ENCODE assay signal across 10 cellular contexts in the genomic region with DNA sequence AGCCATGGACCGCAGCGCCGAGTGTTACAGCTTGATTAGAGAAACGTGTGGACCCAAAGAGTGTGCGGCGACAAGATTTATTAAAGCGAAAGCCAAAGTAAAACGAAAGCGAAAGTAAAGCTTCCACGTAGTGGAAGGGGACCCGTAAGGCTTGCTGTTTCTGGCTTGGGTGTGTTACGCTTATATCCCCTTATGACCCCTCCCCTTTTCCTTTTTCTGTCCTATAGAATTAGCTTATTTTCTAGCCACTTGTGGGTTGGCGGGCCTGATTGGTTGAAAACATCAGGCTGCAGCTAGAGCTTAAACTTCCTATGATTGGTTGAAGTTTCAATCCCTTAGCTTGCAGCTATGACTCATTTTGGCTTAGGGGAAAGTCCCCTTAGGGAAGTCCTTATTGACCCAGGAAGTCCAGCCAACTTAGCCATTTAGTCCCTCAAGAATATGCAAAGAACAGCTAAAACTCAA.
DNase-seq lines count a peak whose midpoint lies in the region; ATAC-seq and TF ChIP-seq lines count a peak whose summit lies in the region.
"Had no signal": no experiment of that assay in that cellular context is flagged by ENCODE, and none has a peak within 500 bp of the region (broad histone marks: within the 10 kb centered on the region; RNA-seq: fewer than 3 reads in every experiment).

No MANE protein-coding gene starts in this region.

- H4K8ac ChIP-seq in trophoblast cell (ENCODE audit: low read depth, low read length): no peak overlapping the region

- H3K79me2 ChIP-seq in trophoblast cell (ENCODE audit: control insufficient read depth, insufficient read depth, low read length, poor library complexity): no peaks in the 10 kb centered on the region

- POLR2A ChIA-PET in WTC11 (lab: Charles Lee): no interaction called here

- no peak overlapping the region for H2AFZ ChIP-seq in trophoblast cell (ENCODE audit: insufficient read depth, low read length, poor library complexity)

- no peak overlapping the region for H2BK120ac ChIP-seq in trophoblast cell (ENCODE audit: insufficient read depth, low read length, poor library complexity)

- H3K4me3 ChIP-seq in trophoblast cell (ENCODE audit: low read depth, low read length): no peak overlapping the region

- no peak overlapping the region for H3K9ac ChIP-seq in trophoblast cell (ENCODE audit: low read length)

- no peak for TF ChIP-seq CTCF in WTC11 (IDR thresholded peaks at IDR 0.05)

- no peak overlapping the region for H2AK5ac ChIP-seq in trophoblast cell (ENCODE audit: low read length)

- H3K23ac ChIP-seq in trophoblast cell (ENCODE audit: low read length): no peak overlapping the region

- no peak overlapping the region for H3K4me2 ChIP-seq in trophoblast cell (ENCODE audit: low read length)

- no peak overlapping the region for H4K91ac ChIP-seq in trophoblast cell (ENCODE audit: low read depth, low read length)

- H2BK5ac ChIP-seq in trophoblast cell (ENCODE audit: low read depth, low read length, poor library complexity): no peak overlapping the region

- H3K27me3 ChIP-seq in trophoblast cell (ENCODE audit: insufficient read depth, low read length): no peaks in the 10 kb centered on the region

- no peak overlapping the region for H3K14ac ChIP-seq in trophoblast cell (ENCODE audit: low read length)

- no peaks in the 10 kb centered on the region for H3K36me3 ChIP-seq in trophoblast cell (ENCODE audit: control insufficient read depth in 1 of 2, insufficient read depth in 2 of 2, low read length in 2 of 2)

- H3K27me3 Mint-ChIP-seq in WTC11 (ENCODE audit: low read depth): no peaks in the 10 kb centered on the region; the same call in 1 of the 2 replicates

- no peak overlapping the region for H3K27ac ChIP-seq in trophoblast cell (ENCODE audit: low read depth, low read length)

- H3K4me3 Mint-ChIP-seq in WTC11: no peak overlapping the region

- H3K4me1 Mint-ChIP-seq in WTC11: no peaks in the 10 kb centered on the region

- peak; percentile 59 for DNase-seq in GDM1 (lab: John Stamatoyannopoulos, UW)
- peak; percentile 92 for DNase-seq in NCI-H1436 treated with DMSO at 0.1 percent for 48 hours (lab: John Stamatoyannopoulos, UW)
- peak; percentile 34 for DNase-seq in RKO (ENCODE audit: low spot score)
- peak; percentile 77 to 83 for DNase-seq in trophoblast cell
- DNase-seq in WTC11 (ENCODE audit: low spot score): no peak
- no peak for DNase-seq in activated T-cell treated with anti-CD3 and anti-CD28 coated beads, Interleukin-2, amount 50 U/mL, for 1 hour
- DNase-seq: amniotic stem cell, IMR-90 had no signal

- no peaks in the 10 kb centered on the region for H3K4me1 ChIP-seq in trophoblast cell (ENCODE audit: control insufficient read depth in 1 of 2, insufficient read depth in 2 of 2, low read length in 2 of 2)

- H3K79me1 ChIP-seq in trophoblast cell (ENCODE audit: low read length): no peaks in the 10 kb centered on the region

- no peak overlapping the region for H3K27ac Mint-ChIP-seq in WTC11

- no peak overlapping the region for H4K12ac ChIP-seq in trophoblast cell (ENCODE audit: low read depth, low read length)

- WGBS in trophoblast cell (ENCODE audit: extremely low coverage, insufficient coverage, insufficient read length): no CpG with 5 or more reads among the region's 13 CpGs

- no peak overlapping the region for H2BK12ac ChIP-seq in trophoblast cell (ENCODE audit: low read length)

- H3K9me3 ChIP-seq in trophoblast cell (ENCODE audit: insufficient read depth, low read depth, low read length): peaks cover 7% of the 10 kb centered on the region

- H3K4ac ChIP-seq in trophoblast cell (ENCODE audit: low read depth, low read length): no peak overlapping the region

- peaks cover 66% of the 10 kb centered on the region for H3K9me3 Mint-ChIP-seq in WTC11

- H3K36me3 Mint-ChIP-seq in WTC11: peaks cover 67% of the 10 kb centered on the region

- H3K18ac ChIP-seq in trophoblast cell (ENCODE audit: low read length): no peak overlapping the region

- ATAC-seq in WTC11 (no peak), GM19463 (IDR thresholded peaks at IDR 0.05; ENCODE audit: unreplicated experiment) (no peak), GM19351 (IDR thresholded peaks at IDR 0.05; ENCODE audit: unreplicated experiment) (no peak)

- CTCF ChIA-PET in WTC11 (lab: Charles Lee): no interaction called here

TF ChIP-seq in WTC11, 78 proteins besides CTCF, POLR2A, EP300 and RAD21:
- TF ChIP-seq FOXJ3 (CRISPR knock-in tag; IDR thresholded peaks at IDR 0.05; ENCODE audit: borderline replicate concordance): no peak
- TF ChIP-seq, protein P1, sequence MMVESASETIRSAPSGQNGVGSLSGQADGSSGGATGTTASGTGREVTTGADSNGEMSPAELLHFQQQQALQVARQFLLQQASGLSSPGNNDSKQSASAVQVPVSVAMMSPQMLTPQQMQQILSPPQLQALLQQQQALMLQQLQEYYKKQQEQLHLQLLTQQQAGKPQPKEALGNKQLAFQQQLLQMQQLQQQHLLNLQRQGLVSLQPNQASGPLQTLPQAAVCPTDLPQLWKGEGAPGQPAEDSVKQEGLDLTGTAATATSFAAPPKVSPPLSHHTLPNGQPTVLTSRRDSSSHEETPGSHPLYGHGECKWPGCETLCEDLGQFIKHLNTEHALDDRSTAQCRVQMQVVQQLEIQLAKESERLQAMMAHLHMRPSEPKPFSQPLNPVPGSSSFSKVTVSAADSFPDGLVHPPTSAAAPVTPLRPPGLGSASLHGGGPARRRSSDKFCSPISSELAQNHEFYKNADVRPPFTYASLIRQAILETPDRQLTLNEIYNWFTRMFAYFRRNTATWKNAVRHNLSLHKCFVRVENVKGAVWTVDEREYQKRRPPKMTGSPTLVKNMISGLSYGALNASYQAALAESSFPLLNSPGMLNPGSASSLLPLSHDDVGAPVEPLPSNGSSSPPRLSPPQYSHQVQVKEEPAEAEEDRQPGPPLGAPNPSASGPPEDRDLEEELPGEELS (CRISPR knock-in tag; IDR thresholded peaks at IDR 0.05): no peak

Comparison
In these comparisons a context has a peak if more than half of its experiments do, and no peak if none do; other contexts are left out.
1. DNase-seq: peak in GDM1 (single experiment), NCI-H1436 treated with DMSO at 0.1 percent for 48 hours (single experiment), RKO (single experiment) and trophoblast cell (2 of 2); none in WTC11 (single experiment) and activated T-cell treated with anti-CD3 and anti-CD28 coated beads, Interleukin-2, amount 50 U/mL, for 1 hour (single experiment).